7 cellular contexts compared by ENCODE assay signal in genomic region chr1:165533254-165533653, GRCh38. TPM values are rescaled to one million over a fixed set of nuclear protein-coding genes. Genes with fewer than 3 reads are reported as not detected.
"Had no signal": no experiment of that assay in that cellular context is flagged by ENCODE, and none has a peak within 500 bp of the region (broad histone marks: within the 10 kb centered on the region; RNA-seq: fewer than 3 reads in every experiment).

No MANE protein-coding gene starts in this region.

- H3K4me2 ChIP-seq: GM23338 had no signal

- H3K27ac ChIP-seq: HL-60 had no signal

- DNase-seq: H9, HFFc6 had no signal

- H3K4me3 ChIP-seq: GM23338 had no signal

- H2AFZ ChIP-seq: GM23338 had no signal

RNA-seq across cellular contexts. Expression of gene LRRC52, which starts 10.5 kb away (rescaled TPM):
- total RNA-seq: GM23338, H1, H9, HepG2, HFFc6, HT1080 had no signal
